28 cellular contexts compared by ENCODE assay signal in the genomic region with DNA sequence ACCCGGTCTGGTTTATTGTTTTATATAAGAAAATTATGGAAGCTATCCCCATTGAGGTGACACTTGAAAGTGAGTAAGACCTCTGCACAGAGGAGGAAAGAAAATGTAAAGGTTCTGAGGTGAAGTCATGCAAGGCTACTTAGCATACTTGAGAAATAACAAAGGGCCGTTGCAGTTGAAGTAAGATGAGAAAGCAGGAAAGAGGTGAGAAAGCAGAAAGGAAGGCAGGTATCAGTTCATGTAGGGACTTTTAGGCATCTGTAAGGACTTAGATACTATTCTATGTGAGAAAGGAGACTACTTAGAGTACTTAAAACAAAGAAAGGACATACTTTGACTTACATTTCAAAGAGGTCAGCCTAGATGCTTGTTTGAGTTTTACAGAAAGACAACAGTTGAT.
"Had no signal": no experiment of that assay in that cellular context is flagged by ENCODE, and none has a peak within 500 bp of the region (broad histone marks: within the 10 kb centered on the region; RNA-seq: fewer than 3 reads in every experiment).

No MANE protein-coding gene starts in this region.

- H3K4me3 ChIP-seq: ascending aorta, coronary artery, dorsolateral prefrontal cortex, gastroesophageal sphincter, pancreas, psoas muscle, spleen, transverse colon had no signal

- H3K4me1 Mint-ChIP-seq: activated naive CD4-positive, alpha-beta T cell treated with anti-CD3 and anti-CD28 coated beads, Interleukin-2, amount 10 ng/mL, durations not matched to agents 7 days and 5 days; activated naive CD8-positive, alpha-beta T cell treated with anti-CD3 and anti-CD28 coated beads, Interleukin-2, amount 10 ng/mL, durations not matched to agents 7 days and 5 days had no signal

- H3K27me3 Mint-ChIP-seq: activated naive CD4-positive, alpha-beta T cell treated with anti-CD3 and anti-CD28 coated beads, Interleukin-2, amount 10 ng/mL, durations not matched to agents 7 days and 5 days; activated naive CD8-positive, alpha-beta T cell treated with anti-CD3 and anti-CD28 coated beads, Interleukin-2, amount 10 ng/mL, durations not matched to agents 7 days and 5 days; activated T-cell treated with anti-CD3 and anti-CD28 coated beads, Interleukin-2, amount 50 U/mL, for 24 hours; brain; naive B cell had no signal

- H3K27ac ChIP-seq: ascending aorta, coronary artery, gastroesophageal sphincter, pancreas, psoas muscle, spleen, transverse colon had no signal

- H3K4me1 ChIP-seq: ascending aorta, gastroesophageal sphincter, pancreas, psoas muscle, spleen, transverse colon had no signal

- H3K27me3 ChIP-seq: ascending aorta, dorsolateral prefrontal cortex, gastroesophageal sphincter, pancreas, spleen, transverse colon had no signal

- H3K9me3 ChIP-seq: ascending aorta, gastroesophageal sphincter, pancreas, psoas muscle, spleen, transverse colon had no signal

- ATAC-seq: gastroesophageal sphincter, left colon, pancreas, psoas muscle, right cardiac atrium had no signal

- H3K4me3 Mint-ChIP-seq: activated naive CD4-positive, alpha-beta T cell treated with anti-CD3 and anti-CD28 coated beads, Interleukin-2, amount 10 ng/mL, durations not matched to agents 7 days and 5 days; activated naive CD8-positive, alpha-beta T cell treated with anti-CD3 and anti-CD28 coated beads, Interleukin-2, amount 10 ng/mL, durations not matched to agents 7 days and 5 days; activated T-cell treated with anti-CD3 and anti-CD28 coated beads, Interleukin-2, amount 50 U/mL, for 24 hours; brain; mesothelial cell of epicardium; naive B cell had no signal

- H3K36me3 Mint-ChIP-seq: activated naive CD8-positive, alpha-beta T cell treated with anti-CD3 and anti-CD28 coated beads, Interleukin-2, amount 10 ng/mL, durations not matched to agents 7 days and 5 days; brain; mesothelial cell of epicardium; naive B cell had no signal

- DNase-seq: activated CD4-positive, alpha-beta T cell treated with anti-CD3 and anti-CD28 coated beads for 48 hours; activated CD4-positive, alpha-beta T cell treated with anti-CD3 and anti-CD28 coated beads, Interleukin-2, amount 50 U/mL, for 48 hours; activated CD8-positive, alpha-beta memory T cell treated with anti-CD3 and anti-CD28 coated beads for 24 hours; activated CD8-positive, alpha-beta memory T cell treated with anti-CD3 and anti-CD28 coated beads, Interleukin-2, amount 50 U/mL, for 48 hours; activated gamma-delta T cell; activated naive CD4-positive, alpha-beta T cell treated with anti-CD3 and anti-CD28 coated beads, Interleukin-2, amount 10 ng/mL, durations not matched to agents 7 days and 5 days; activated naive CD8-positive, alpha-beta T cell treated with anti-CD3 and anti-CD28 coated beads, Interleukin-2, amount 10 ng/mL, durations not matched to agents 7 days and 5 days; activated T-cell treated with anti-CD3 and anti-CD28 coated beads, Interleukin-2, amount 50 U/mL, for 24 hours; dorsolateral prefrontal cortex; effector memory CD4-positive, alpha-beta T cell; erythroblast; head of caudate nucleus; hippocampal formation; left colon; mammary epithelial cell; naive B cell; nucleus accumbens; pancreas; psoas muscle; right cardiac atrium; spleen; stimulated activated naive CD4-positive, alpha-beta T cell treated with Interleukin-2 at 50 U/mL for 16 hours; transverse colon had no signal

- H3K27ac Mint-ChIP-seq: activated naive CD4-positive, alpha-beta T cell treated with anti-CD3 and anti-CD28 coated beads, Interleukin-2, amount 10 ng/mL, durations not matched to agents 7 days and 5 days; activated naive CD8-positive, alpha-beta T cell treated with anti-CD3 and anti-CD28 coated beads, Interleukin-2, amount 10 ng/mL, durations not matched to agents 7 days and 5 days; activated T-cell treated with anti-CD3 and anti-CD28 coated beads, Interleukin-2, amount 50 U/mL, for 24 hours; mesothelial cell of epicardium had no signal

- H3K36me3 ChIP-seq: ascending aorta, gastroesophageal sphincter, pancreas, spleen, transverse colon had no signal

- H3K9me3 Mint-ChIP-seq: activated naive CD4-positive, alpha-beta T cell treated with anti-CD3 and anti-CD28 coated beads, Interleukin-2, amount 10 ng/mL, durations not matched to agents 7 days and 5 days; activated T-cell treated with anti-CD3 and anti-CD28 coated beads, Interleukin-2, amount 50 U/mL, for 24 hours; brain; mesothelial cell of epicardium; naive B cell had no signal
